Comparison of ENCODE assay signal across 8 cellular contexts in genomic region chr3:141682921-141683320, GRCh38.
"Had no signal": no experiment of that assay in that cellular context is flagged by ENCODE, and none has a peak within 500 bp of the region (broad histone marks: within the 10 kb centered on the region; RNA-seq: fewer than 3 reads in every experiment).

No MANE protein-coding gene starts in this region.

- FAIRE-seq: H54, HTR-8/SVneo had no signal

- H3K27ac ChIP-seq: GM23248 had no signal

- H3K4me3 Mint-ChIP-seq: H9 had no signal

- H3K4me3 ChIP-seq: GM23248 had no signal

- H3K9ac ChIP-seq: GM23248 had no signal

- H2AFZ ChIP-seq: GM23248 had no signal

- DNase-seq: GM23248, GOT3, H9, HCEC 1CT, IMR-90, KBM-7 had no signal
